20 cellular contexts compared by ENCODE assay signal in genomic region chr2:239393941-239394340, GRCh38. TPM values are rescaled to one million over a fixed set of nuclear protein-coding genes. Genes with fewer than 3 reads are reported as not detected.
A peak's percentile ranks its signal among the peaks of the same experiment; 100 is the strongest.
DNase-seq lines count a peak whose midpoint lies in the region; ATAC-seq, FAIRE-seq and TF ChIP-seq lines count a peak whose summit lies in the region.
"Had no signal": no experiment of that assay in that cellular context is flagged by ENCODE, and none has a peak within 500 bp of the region (broad histone marks: within the 10 kb centered on the region; RNA-seq: fewer than 3 reads in every experiment).

No MANE protein-coding gene starts in this region.

- no peak for FAIRE-seq in GM19239 (lab: Jason Lieb, UNC)
- FAIRE-seq: GM18507, islet of Langerhans had no signal

- peaks cover 4% of the 10 kb centered on the region for H3K36me3 Mint-ChIP-seq in progenitor cell of endocrine pancreas (ENCODE audit: insufficient read depth)
- H3K36me3 Mint-ChIP-seq: IgD-negative memory B cell had no signal

- H3K4me1 Mint-ChIP-seq in progenitor cell of endocrine pancreas (ENCODE audit: low read depth): peaks cover 14% of the 10 kb centered on the region

- H3K27me3 Mint-ChIP-seq in progenitor cell of endocrine pancreas: no peaks in the 10 kb centered on the region
- H3K27me3 Mint-ChIP-seq: activated B cell treated with CpG ODN at 0.5 μM for 24 hours; activated naive CD8-positive, alpha-beta T cell; CD8-positive, alpha-beta memory T cell; IgD-negative memory B cell; memory B cell had no signal

- peak overlapping the region; percentile 31 for H3K27ac Mint-ChIP-seq in progenitor cell of endocrine pancreas
- H3K27ac Mint-ChIP-seq: activated B cell treated with CpG ODN at 0.5 μM for 24 hours; activated naive CD8-positive, alpha-beta T cell; memory B cell had no signal

- no peak for TF ChIP-seq CTCF in progenitor cell of endocrine pancreas (IDR thresholded peaks at IDR 0.05; ENCODE audit: unreplicated experiment)

- no peak for ATAC-seq in stimulated activated naive CD8-positive, alpha-beta T cell treated with anti-CD3 and anti-CD28 coated beads, Interleukin-15, Interleukin-2, amounts not matched to agents 100 U/mL and 50 U/mL, for 24 hours
- ATAC-seq: activated T-cell treated with anti-CD3 and anti-CD28 coated beads, Interleukin-2, amount 50 U/mL, for 72 hours had no signal

- H3K4me3 Mint-ChIP-seq in progenitor cell of endocrine pancreas (ENCODE audit: low read depth): no peak overlapping the region
- H3K4me3 Mint-ChIP-seq: activated B cell treated with CpG ODN at 0.5 μM for 24 hours; activated naive CD8-positive, alpha-beta T cell; activated T-cell treated with anti-CD3 and anti-CD28 coated beads, Interleukin-2, amount 50 U/mL, for 72 hours; CD8-positive, alpha-beta memory T cell; IgD-negative memory B cell; memory B cell had no signal

- DNase-seq in COLO829 (ENCODE audit: low spot score) (peak; percentile 90), NCI-H187 treated with DMSO at 0.1 percent for 48 hours (lab: John Stamatoyannopoulos, UW) (peak; percentile 18), fibroblast of peridontal ligament (ENCODE audit: extremely low read depth) (peak; percentile 70), progenitor cell of endocrine pancreas (ENCODE audit: low spot score, unreplicated experiment) (no peak), GM19239 (ENCODE audit: insufficient read length, low spot score) (no peak), NCI-H82 treated with DMSO at 0.1 percent for 48 hours (lab: John Stamatoyannopoulos, UW; ENCODE audit: unreplicated experiment) (no peak)
- no peak for DNase-seq in stimulated activated naive CD8-positive, alpha-beta T cell treated with anti-CD3 and anti-CD28 coated beads, Interleukin-15, Interleukin-2, amounts not matched to agents 100 U/mL and 50 U/mL, for 24 hours
- DNase-seq: activated B cell treated with CpG ODN at 0.5 μM for 24 hours; activated CD8-positive, alpha-beta memory T cell treated with anti-CD3 and anti-CD28 coated beads for 24 hours; activated T-cell treated with anti-CD3 and anti-CD28 coated beads, Interleukin-2, amount 50 U/mL, for 72 hours; dermis blood vessel endothelial cell; MM.1S; NCI-H2171; stimulated activated naive CD4-positive, alpha-beta T cell had no signal

- H3K9me3 Mint-ChIP-seq in progenitor cell of endocrine pancreas (ENCODE audit: low read depth): no peaks in the 10 kb centered on the region
- H3K9me3 Mint-ChIP-seq: activated T-cell treated with anti-CD3 and anti-CD28 coated beads, Interleukin-2, amount 50 U/mL, for 72 hours; CD8-positive, alpha-beta memory T cell; IgD-negative memory B cell; memory B cell had no signal

RNA-seq across cellular contexts. Expression of gene HDAC4, which starts 6.9 kb away (rescaled TPM):
- 38.4 and 46.2 TPM in 2 replicates for total RNA-seq in progenitor cell of endocrine pancreas

Comparison
In these comparisons a context has a peak if more than half of its experiments do, and no peak if none do; other contexts are left out.
1. DNase-seq: peak in COLO829 (single experiment), NCI-H187 treated with DMSO at 0.1 percent for 48 hours (single experiment) and fibroblast of peridontal ligament (single experiment); none in progenitor cell of endocrine pancreas (single experiment), stimulated activated naive CD8-positive, alpha-beta T cell treated with anti-CD3 and anti-CD28 coated beads, Interleukin-15, Interleukin-2, amounts not matched to agents 100 U/mL and 50 U/mL, for 24 hours (single experiment), GM19239 (single experiment) and NCI-H82 treated with DMSO at 0.1 percent for 48 hours (single experiment).